9 cellular contexts compared by ENCODE assay signal in genomic region chr20:13231031-13231752, GRCh38. TPM values are rescaled to one million over a fixed set of nuclear protein-coding genes. Genes with fewer than 3 reads are reported as not detected.
DNase-seq lines count a peak whose midpoint lies in the region; ATAC-seq and TF ChIP-seq lines count a peak whose summit lies in the region.
"Had no signal": no experiment of that assay in that cellular context is flagged by ENCODE, and none has a peak within 500 bp of the region (broad histone marks: within the 10 kb centered on the region; RNA-seq: fewer than 3 reads in every experiment).

No MANE protein-coding gene starts in this region.

- H4K8ac ChIP-seq in IMR-90 (ENCODE audit: low read depth in 2 of 2, low read length in 2 of 2), result no peak overlapping the region

- in situ Hi-C loops in IMR-90 (cut with MboI; ENCODE audit: low sequenced_read_pairs), result no loop called here

- BruUV-seq in IMR-90 (replicated peaks; lab: Mats Ljungman, UMichigan), result no TSS peak

- no peak overlapping the region for H3K23ac ChIP-seq in IMR-90 (ENCODE audit: low read depth, low read length)

- H2AFZ ChIP-seq in IMR-90 (replicated peaks; ENCODE audit: low read length, poor library complexity), result no peak overlapping the region

- no peak overlapping the region for H2BK15ac ChIP-seq in IMR-90 (ENCODE audit: low read depth, low read length)

- intact Hi-C loops in IMR-90 (cut with micrococcal nuclease), result no loop called here

- no peak overlapping the region for H3K56ac ChIP-seq in IMR-90 (ENCODE audit: extremely low read depth, insufficient read depth, low read length)

- no peak overlapping the region for H2AK9ac ChIP-seq in IMR-90 (replicated peaks; ENCODE audit: low read depth, low read length, poor library complexity)

- POLR2A ChIA-PET in IMR-90 (lab: Charles Lee; ENCODE audit: unreplicated experiment), result no interaction called here

- no peaks in the 10 kb centered on the region for H3K36me3 ChIP-seq in IMR-90 (ENCODE audit: control insufficient read depth, insufficient read depth, low read length)
- H3K36me3 ChIP-seq: lower lobe of right lung had no signal

- CTCF ChIA-PET in IMR-90 (lab: Yijun Ruan, JAX), result no interaction called here

- H3K14ac ChIP-seq in IMR-90 (replicated peaks; ENCODE audit: low read depth, low read length), result no peak overlapping the region

- H4K91ac ChIP-seq in IMR-90 (ENCODE audit: insufficient read depth, low read depth, low read length), result no peak overlapping the region

- no peak overlapping the region for H3K4me2 ChIP-seq in IMR-90 (ENCODE audit: low read depth, low read length)

- peaks cover 2% of the 10 kb centered on the region; the same call in 1 of the 2 replicates for H3K27me3 ChIP-seq in IMR-90 (ENCODE audit: control insufficient read depth, insufficient read depth, low read length)

- H2BK20ac ChIP-seq in IMR-90 (ENCODE audit: low read depth, low read length), result no peak overlapping the region

- TF ChIP-seq CTCF in IMR-90 (conservative IDR thresholded peaks at IDR 0.05; ENCODE audit: low read depth, low read length) (no peak), GM20000 (IDR thresholded peaks at IDR 0.05; ENCODE audit: extremely low read depth, missing control alignments) (no peak)

- H3K9ac ChIP-seq in IMR-90 (ENCODE audit: low read depth, low read length), result no peak overlapping the region

- dilution Hi-C loops in IMR-90 (cut with HindIII; ENCODE audit: low sequenced_read_pairs, unreplicated experiment), result no loop called here

- 0 out of 2 replicates have a peak, but pooled peaks cover 2% of the 10 kb centered on the region for H3K9me3 ChIP-seq in IMR-90 (ENCODE audit: control insufficient read depth, insufficient read depth, low read length)

- no peak for TF ChIP-seq RAD21 in IMR-90 (IDR thresholded peaks at IDR 0.05; ENCODE audit: low read length)

- no peaks in the 10 kb centered on the region for H3K9me1 ChIP-seq in IMR-90 (ENCODE audit: insufficient read depth, low read length)

- no peak overlapping the region for H3K27ac ChIP-seq in IMR-90 (ENCODE audit: insufficient read depth, low read length)
- H3K27ac ChIP-seq: lower lobe of right lung had no signal

- H3K4me1 ChIP-seq in IMR-90 (ENCODE audit: control insufficient read depth, insufficient read depth, low read length), result no peaks in the 10 kb centered on the region

- no peak overlapping the region for H3K4me3 ChIP-seq in IMR-90 (ENCODE audit: insufficient read depth, low read depth, low read length)
- H3K4me3 ChIP-seq: lower lobe of right lung had no signal

- H2AK5ac ChIP-seq in IMR-90 (ENCODE audit: low read depth, low read length), result no peak overlapping the region

- H3K79me1 ChIP-seq in IMR-90 (ENCODE audit: low read depth in 1 of 2, low read length in 2 of 2), result no peaks in the 10 kb centered on the region

- no peak overlapping the region for H3K18ac ChIP-seq in IMR-90 (ENCODE audit: low read depth, low read length)

- no peak for TF ChIP-seq POLR2A in IMR-90 (IDR thresholded peaks at IDR 0.05; ENCODE audit: low read depth, low read length)

- H2BK5ac ChIP-seq in IMR-90 (ENCODE audit: low read depth, low read length, poor library complexity, severe bottlenecking), result no peak overlapping the region

- ATAC-seq in IMR-90 (ENCODE audit: low read depth) (peak; percentile 56), GM18867 (IDR thresholded peaks at IDR 0.05; ENCODE audit: unreplicated experiment) (no peak), HG03175 (IDR thresholded peaks at IDR 0.05; ENCODE audit: unreplicated experiment) (no peak)

- WGBS in IMR-90 (ENCODE audit: extremely low coverage in 2 of 2, insufficient read length in 1 of 2), 2 experiments, result no CpG with 5 or more reads among the region's 7 CpGs

- no peaks in the 10 kb centered on the region for H4K20me1 ChIP-seq in IMR-90 (ENCODE audit: insufficient read depth, low read length)

- DNase-seq in AG08395 (ENCODE audit: low spot score) (peak; percentile 55), IMR-90 (peak; percentile 28), activated T-cell treated with anti-CD3 and anti-CD28 coated beads for 24 hours (ENCODE audit: low read depth) (peak; percentile 10), islet precursor cell (peak; percentile 55), GM20000 (ENCODE audit: low spot score) (no peak), NCI-H1105 treated with DMSO at 0.1 percent for 48 hours (lab: John Stamatoyannopoulos, UW) (no peak)
- DNase-seq: lower lobe of right lung had no signal

- H2BK120ac ChIP-seq in IMR-90 (ENCODE audit: low read depth, low read length), result no peak overlapping the region

- H4K5ac ChIP-seq in IMR-90 (ENCODE audit: low read depth, low read length), result no peak overlapping the region

- H3K4ac ChIP-seq in IMR-90 (ENCODE audit: low read depth, low read length), result no peak overlapping the region

TF ChIP-seq in IMR-90, 13 proteins besides CTCF, POLR2A, EP300 and RAD21:
- TF ChIP-seq USF2 (IDR thresholded peaks at IDR 0.05; ENCODE audit: low read depth, low read length) (peak; percentile 32; the same call in 1 of the 2 replicates), SMC3 (IDR thresholded peaks at IDR 0.05; ENCODE audit: low read depth, low read length) (no peak), RFX5 (IDR thresholded peaks at IDR 0.05; ENCODE audit: low read depth, low read length) (no peak), MAZ (IDR thresholded peaks at IDR 0.05; ENCODE audit: borderline replicate concordance, low read depth, low read length) (no peak), CEBPB (IDR thresholded peaks at IDR 0.05; ENCODE audit: low read depth, low read length) (no peak)

RNA-seq across cellular contexts. Expression of gene ISM1, which starts 10.1 kb away (rescaled TPM):
- total RNA-seq in IMR-90 (2012; rRNA removed), result not detected in 2 replicates
- 0.03 TPM in 1 of 2 replicates, not detected in the other for polyA plus RNA-seq in IMR-90 (2012; rRNA removed)
- polyA plus RNA-seq in IMR-90 (2012; cell fraction: cytosol; rRNA removed), result 0.06 TPM in 1 of 2 replicates, not detected in the other
- 0.02 TPM in 1 of 2 replicates, not detected in the other for polyA plus RNA-seq in IMR-90 (2012; cell fraction: nucleus; rRNA removed; ENCODE audit: low replicate concordance)

Comparison
In these comparisons a context has a peak if more than half of its experiments do, and no peak if none do; other contexts are left out.
1. DNase-seq: peak in AG08395 (single experiment), IMR-90 (single experiment), activated T-cell treated with anti-CD3 and anti-CD28 coated beads for 24 hours (single experiment) and islet precursor cell (single experiment); none in GM20000 (single experiment) and NCI-H1105 treated with DMSO at 0.1 percent for 48 hours (single experiment).